Comparison of ENCODE assay signal across 10 cellular contexts in the genomic region with DNA sequence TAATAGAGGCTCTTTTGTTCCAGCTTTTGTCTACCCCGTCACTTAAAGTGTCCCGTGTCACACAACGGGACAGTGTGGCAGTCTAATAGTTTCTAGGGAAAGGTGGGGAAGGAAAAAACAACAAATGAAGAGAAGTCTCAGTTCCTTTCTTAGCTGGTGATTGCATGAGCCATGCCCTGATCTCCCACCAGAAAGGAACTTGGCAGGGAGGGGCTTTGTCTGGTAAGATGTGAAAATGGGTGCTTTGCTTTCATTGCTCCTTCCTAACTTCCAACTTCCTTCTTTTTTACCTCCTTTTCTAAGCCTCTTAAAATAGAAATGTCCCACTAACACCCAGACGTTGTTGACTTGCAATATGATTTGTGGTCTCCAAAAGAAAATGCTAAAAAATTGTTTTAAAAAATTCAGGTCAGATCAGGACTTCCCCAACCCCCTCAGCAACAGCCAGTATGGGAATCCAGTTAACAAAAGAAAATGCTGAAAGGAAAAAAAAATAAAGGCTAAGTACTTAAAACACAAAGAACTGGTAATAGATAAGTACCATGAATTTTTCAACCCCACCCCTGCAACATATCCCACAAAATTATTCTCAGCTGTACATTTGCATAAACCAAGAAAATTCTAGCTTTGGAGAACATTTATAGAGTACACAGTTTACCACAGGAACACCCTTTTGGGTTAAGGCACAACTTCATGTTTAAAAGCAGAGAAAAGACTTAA.
DNase-seq lines count a peak whose midpoint lies in the region; ATAC-seq and TF ChIP-seq lines count a peak whose summit lies in the region.
"Had no signal": no experiment of that assay in that cellular context is flagged by ENCODE, and none has a peak within 500 bp of the region (broad histone marks: within the 10 kb centered on the region; RNA-seq: fewer than 3 reads in every experiment).

No MANE protein-coding gene starts in this region.

- no peak for ATAC-seq in activated T-helper 17 cell treated with anti-CD3 and anti-CD28 coated beads, Interleukin-2, amount 50 U/mL, for 72 hours (replicated peaks)
- ATAC-seq in HG03460 (IDR thresholded peaks at IDR 0.05; ENCODE audit: unreplicated experiment) (no peak), WTC11 (no peak)

- H3K4me3 Mint-ChIP-seq in activated T-helper 17 cell treated with anti-CD3 and anti-CD28 coated beads, Interleukin-2, amount 50 U/mL, for 72 hours = peak overlapping the region; percentile 58
- H3K4me3 Mint-ChIP-seq in WTC11 = no peak overlapping the region
- H3K4me3 Mint-ChIP-seq: brain had no signal

- peaks cover 67% of the 10 kb centered on the region for H3K36me3 Mint-ChIP-seq in activated T-helper 17 cell treated with anti-CD3 and anti-CD28 coated beads, Interleukin-2, amount 50 U/mL, for 72 hours (ENCODE audit: low read depth)
- no peaks in the 10 kb centered on the region for H3K36me3 Mint-ChIP-seq in WTC11
- H3K36me3 Mint-ChIP-seq: brain had no signal

- peaks cover 44% of the 10 kb centered on the region for H3K4me1 Mint-ChIP-seq in activated T-helper 17 cell treated with anti-CD3 and anti-CD28 coated beads, Interleukin-2, amount 50 U/mL, for 72 hours
- peaks cover 8% of the 10 kb centered on the region for H3K4me1 Mint-ChIP-seq in WTC11
- H3K4me1 Mint-ChIP-seq: brain had no signal

- CTCF ChIA-PET in WTC11 (lab: Charles Lee) = no interaction called here

- no peaks in the 10 kb centered on the region for H3K27me3 Mint-ChIP-seq in activated T-helper 17 cell treated with anti-CD3 and anti-CD28 coated beads, Interleukin-2, amount 50 U/mL, for 72 hours
- no peaks in the 10 kb centered on the region for H3K27me3 Mint-ChIP-seq in WTC11 (ENCODE audit: low read depth)
- H3K27me3 Mint-ChIP-seq: brain had no signal

- no peaks in the 10 kb centered on the region for H3K36me3 ChIP-seq in BLaER1 treated with 17β-estradiol and CSF1 and Interleukin-3, amounts not matched to agents 10 nM and 100 nM
- H3K36me3 ChIP-seq in KMS-11 (ENCODE audit: insufficient read depth) = no peaks in the 10 kb centered on the region
- H3K36me3 ChIP-seq in mucosa of rectum (ENCODE audit: control insufficient read depth in 2 of 2, insufficient read depth in 2 of 2, low read length in 2 of 2) = no peaks in the 10 kb centered on the region

- H3K27ac ChIP-seq in BLaER1 treated with 17β-estradiol and CSF1 and Interleukin-3, amounts not matched to agents 10 nM and 100 nM = peak overlapping the region in 7 of 11 experiments; percentile 10 to 85 (median 72); a peak in 14 of 22 replicates
- H3K27ac ChIP-seq in KMS-11 (peak overlapping the region; percentile 31), mucosa of rectum (ENCODE audit: low read depth in 2 of 2, low read length in 2 of 2) (peak overlapping the region; percentile 50 to 54)

- H3K4me2 ChIP-seq in BLaER1 treated with 17β-estradiol and CSF1 and Interleukin-3, amounts not matched to agents 10 nM and 100 nM = peak overlapping the region in 7 of 11 experiments; percentile 31 to 85 (median 68); a peak in 14 of 22 replicates
- peak overlapping the region; percentile 36 for H3K4me2 ChIP-seq in KMS-11

- H3K9ac ChIP-seq in BLaER1 treated with 17β-estradiol and CSF1 and Interleukin-3, amounts not matched to agents 10 nM and 100 nM = peak overlapping the region in 5 of 11 experiments; percentile 4 to 66 (median 60); a peak in 7 of 22 replicates
- no peak overlapping the region for H3K9ac ChIP-seq in KMS-11
- peak overlapping the region in 1 of 2 donors; percentile 18 for H3K9ac ChIP-seq in mucosa of rectum (ENCODE audit: low read depth in 1 of 2, low read length in 2 of 2)

- peaks cover 4% of the 10 kb centered on the region for H3K9me3 Mint-ChIP-seq in activated T-helper 17 cell treated with anti-CD3 and anti-CD28 coated beads, Interleukin-2, amount 50 U/mL, for 72 hours
- peaks cover under 1% of the 10 kb centered on the region for H3K9me3 Mint-ChIP-seq in WTC11

- DNase-seq in GM10266 (ENCODE audit: extremely low spot score) = no peak
- no peak for DNase-seq in H4 (ENCODE audit: low spot score)
- DNase-seq in WTC11 (ENCODE audit: low spot score) = no peak
- DNase-seq: activated CD4-positive, alpha-beta T cell treated with anti-CD3 and anti-CD28 coated beads, Interleukin-2, amount 50 U/mL, for 4 hours had no signal

- no peaks in the 10 kb centered on the region for H3K27me3 ChIP-seq in BLaER1 treated with 17β-estradiol and CSF1 and Interleukin-3, amounts not matched to agents 10 nM and 100 nM
- H3K27me3 ChIP-seq in KMS-11 (ENCODE audit: insufficient read depth, low read depth) (no peaks in the 10 kb centered on the region), mucosa of rectum (ENCODE audit: control insufficient read depth in 2 of 2, insufficient read depth in 2 of 2, low read length in 2 of 2) (no peaks in the 10 kb centered on the region)

- H3K27ac Mint-ChIP-seq in activated T-helper 17 cell treated with anti-CD3 and anti-CD28 coated beads, Interleukin-2, amount 50 U/mL, for 72 hours = peak overlapping the region; percentile 90
- H3K27ac Mint-ChIP-seq in WTC11 = no peak overlapping the region

- TF ChIP-seq CTCF in KMS-11 (conservative IDR thresholded peaks at IDR 0.05; ENCODE audit: low read depth, low read length) = no peak
- TF ChIP-seq CTCF in GM10266 (IDR thresholded peaks at IDR 0.05; ENCODE audit: control insufficient read depth, insufficient read depth, low read depth, missing control alignments) = no peak
- no peak for TF ChIP-seq CTCF in WTC11 (IDR thresholded peaks at IDR 0.05)

- H3K9me3 ChIP-seq in BLaER1 treated with 17β-estradiol and CSF1 and Interleukin-3, amounts not matched to agents 10 nM and 100 nM (replicated peaks in 1 of 11) = peaks cover 0 to 9% (median 0%) of the 10 kb centered on the region in 11 experiments; a peak in 3 of 22 replicates
- no peaks in the 10 kb centered on the region for H3K9me3 ChIP-seq in mucosa of rectum (ENCODE audit: control insufficient read depth in 2 of 2, low read length in 2 of 2)

- H3K4me3 ChIP-seq in BLaER1 treated with 17β-estradiol and CSF1 and Interleukin-3, amounts not matched to agents 10 nM and 100 nM = peak overlapping the region in 1 of 10 experiments; percentile 9; a peak in 2 of 20 replicates
- H3K4me3 ChIP-seq in KMS-11 (IDR thresholded peaks at IDR 0.05; ENCODE audit: insufficient read depth, low read depth, low read length) (no peak overlapping the region), mucosa of rectum (ENCODE audit: low read length in 2 of 2) (no peak overlapping the region)

- H4K20me1 ChIP-seq in BLaER1 treated with 17β-estradiol and CSF1 and Interleukin-3, amounts not matched to agents 10 nM and 100 nM = no peaks in the 10 kb centered on the region
- H4K20me1 ChIP-seq in KMS-11 (ENCODE audit: insufficient read depth) = no peaks in the 10 kb centered on the region

- peaks cover 0 to 56% (median 28%) of the 10 kb centered on the region in 10 experiments; a peak in 14 of 20 replicates for H3K4me1 ChIP-seq in BLaER1 treated with 17β-estradiol and CSF1 and Interleukin-3, amounts not matched to agents 10 nM and 100 nM
- H3K4me1 ChIP-seq in KMS-11 (ENCODE audit: low read depth, poor library complexity, severe bottlenecking) (peaks cover 41% of the 10 kb centered on the region), mucosa of rectum (ENCODE audit: control insufficient read depth in 2 of 2, insufficient read depth in 2 of 2, low read length in 2 of 2) (no peaks in the 10 kb centered on the region)

- POLR2A ChIA-PET in WTC11 (lab: Charles Lee) = no interaction called here

- H3K79me2 ChIP-seq in KMS-11 (ENCODE audit: insufficient read depth, low read depth) = no peaks in the 10 kb centered on the region

- H2AFZ ChIP-seq in KMS-11 (ENCODE audit: low read depth) = no peak overlapping the region

TF ChIP-seq in WTC11, 78 proteins besides CTCF, POLR2A, EP300 and RAD21:
- TF ChIP-seq SMAD3 (CRISPR knock-in tag; IDR thresholded peaks at IDR 0.05; ENCODE audit: borderline replicate concordance) = no peak
- TF ChIP-seq, protein P1, sequence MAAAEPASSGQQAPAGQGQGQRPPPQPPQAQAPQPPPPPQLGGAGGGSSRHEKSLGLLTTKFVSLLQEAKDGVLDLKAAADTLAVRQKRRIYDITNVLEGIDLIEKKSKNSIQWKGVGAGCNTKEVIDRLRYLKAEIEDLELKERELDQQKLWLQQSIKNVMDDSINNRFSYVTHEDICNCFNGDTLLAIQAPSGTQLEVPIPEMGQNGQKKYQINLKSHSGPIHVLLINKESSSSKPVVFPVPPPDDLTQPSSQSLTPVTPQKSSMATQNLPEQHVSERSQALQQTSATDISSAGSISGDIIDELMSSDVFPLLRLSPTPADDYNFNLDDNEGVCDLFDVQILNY (CRISPR knock-in tag; IDR thresholded peaks at IDR 0.05) = no peak
